In the genomic region with DNA sequence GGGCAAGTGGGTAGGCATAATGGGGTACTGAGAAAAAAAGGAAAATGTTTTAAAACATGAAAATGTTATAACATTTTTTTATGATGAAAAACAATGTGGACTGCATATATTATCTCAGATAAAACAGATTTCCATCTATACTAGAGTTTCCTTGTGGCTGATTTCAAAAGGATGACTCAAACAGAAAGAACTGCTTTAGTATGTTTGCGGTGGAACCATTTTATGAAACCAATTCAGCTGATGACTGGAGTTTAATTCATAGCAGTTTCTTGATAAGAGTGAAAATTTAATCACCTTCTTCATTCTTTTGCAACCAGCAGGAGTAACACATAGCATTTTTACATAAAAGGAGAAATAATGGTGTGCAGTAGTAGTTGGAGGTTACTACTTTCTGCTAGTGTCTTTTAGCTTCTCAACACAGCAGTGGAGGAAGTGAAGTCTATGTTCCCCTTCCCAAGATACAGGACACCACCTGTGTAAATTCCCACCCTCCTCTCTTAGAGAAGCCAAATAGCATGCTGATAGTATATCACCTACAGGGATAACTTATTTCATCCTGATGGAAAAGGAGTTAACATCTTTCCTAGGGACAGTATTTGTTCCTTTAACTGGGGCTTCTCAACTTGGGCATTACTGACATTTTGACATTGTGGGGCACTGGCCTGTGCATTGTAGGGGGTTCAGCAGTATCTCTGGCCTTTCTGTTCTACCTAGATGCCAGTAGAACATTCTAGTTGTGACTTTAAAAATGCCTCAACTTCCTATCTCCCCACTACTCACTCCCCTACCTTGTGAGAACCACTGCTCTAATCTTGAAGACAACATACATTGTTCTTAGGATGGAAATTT, we compare ENCODE assay signal across 8 cellular contexts. TPM values are rescaled to one million over a fixed set of nuclear protein-coding genes. Genes with fewer than 3 reads are reported as not detected.
DNase-seq lines count a peak whose midpoint lies in the region; ATAC-seq, FAIRE-seq and TF ChIP-seq lines count a peak whose summit lies in the region.

No MANE protein-coding gene starts in this region.

- FAIRE-seq in D721Med (lab: Jason Lieb, UNC), result peak; percentile 53
- no peak for FAIRE-seq in bronchial epithelial cell (lab: Jason Lieb, UNC)

- peaks cover 91% of the 10 kb centered on the region for H3K79me2 ChIP-seq in KMS-11 (ENCODE audit: insufficient read depth, low read depth)

- peak overlapping the region; percentile 71 for H3K27ac ChIP-seq in KMS-11

- H3K9ac ChIP-seq in KMS-11, result peak overlapping the region; percentile 3; the same call in 1 of the 2 replicates

- H3K27me3 ChIP-seq in KMS-11 (ENCODE audit: insufficient read depth, low read depth) (no peaks in the 10 kb centered on the region), bronchial epithelial cell (ENCODE audit: control insufficient read depth, insufficient read depth, low read length) (no peaks in the 10 kb centered on the region)

- H3K36me3 ChIP-seq in KMS-11 (ENCODE audit: insufficient read depth) (no peaks in the 10 kb centered on the region), bronchial epithelial cell (ENCODE audit: control insufficient read depth, insufficient read depth, low read length) (no peaks in the 10 kb centered on the region)

- TF ChIP-seq CTCF in D721Med (IDR thresholded peaks at IDR 0.05; ENCODE audit: insufficient read depth, missing control alignments) (no peak), KMS-11 (conservative IDR thresholded peaks at IDR 0.05; ENCODE audit: low read depth, low read length) (no peak), bronchial epithelial cell (IDR thresholded peaks at IDR 0.05; ENCODE audit: insufficient read depth, low read length, severe bottlenecking) (no peak), omental fat pad (IDR thresholded peaks at IDR 0.05) (no peak), GM10248 (IDR thresholded peaks at IDR 0.05; ENCODE audit: control extremely low read depth, extremely low read depth, low read depth, missing control alignments) (no peak)

- H2AFZ ChIP-seq in KMS-11 (ENCODE audit: low read depth), result no peak overlapping the region

- ATAC-seq in GM21367 (IDR thresholded peaks at IDR 0.05; ENCODE audit: unreplicated experiment) (peak; percentile 54), omental fat pad (ENCODE audit: low FRiP score) (peak; percentile 75)

- H3K4me1 ChIP-seq in KMS-11 (ENCODE audit: low read depth, poor library complexity, severe bottlenecking), result peaks cover 86% of the 10 kb centered on the region

- no peaks in the 10 kb centered on the region for H4K20me1 ChIP-seq in KMS-11 (ENCODE audit: insufficient read depth)

- H3K4me2 ChIP-seq in KMS-11, result peak overlapping the region; percentile 81

- H3K4me3 ChIP-seq in KMS-11 (IDR thresholded peaks at IDR 0.05; ENCODE audit: insufficient read depth, low read depth, low read length), result peak overlapping the region; percentile 68
- no peak overlapping the region for H3K4me3 ChIP-seq in bronchial epithelial cell (ENCODE audit: low read depth, low read length)

- POLR2A ChIA-PET in GM10248 (lab: Yijun Ruan, JAX), result interaction anchor here (0.5 kb wide), 1 partner anchor 153 kb away, joined by 3 read pairs; no protein-coding TSS in a partner anchor

- DNase-seq in D721Med (ENCODE audit: insufficient read length, low spot score) (no peak), bronchial epithelial cell (ENCODE audit: low read depth) (peak; percentile 88), omental fat pad (ENCODE audit: low spot score) (no peak), GM10248 (ENCODE audit: extremely low spot score) (no peak), amygdala (lab: John Stamatoyannopoulos, UW) (no peak), middle frontal gyrus (ENCODE audit: extremely low spot score, low spot score) (no peak)

- CTCF ChIA-PET in GM10248 (lab: Yijun Ruan, JAX), result no interaction called here

RNA-seq across cellular contexts. Expression of a gene that starts 29.9 kb away (rescaled TPM):
- total RNA-seq in bronchial epithelial cell (22.9 and 38.1 TPM in 2 replicates), omental fat pad (10 to 100 TPM; 21.7 to 56.7 (median 34.3) TPM)
